Comparison of ENCODE assay signal across 12 cellular contexts in the genomic region with DNA sequence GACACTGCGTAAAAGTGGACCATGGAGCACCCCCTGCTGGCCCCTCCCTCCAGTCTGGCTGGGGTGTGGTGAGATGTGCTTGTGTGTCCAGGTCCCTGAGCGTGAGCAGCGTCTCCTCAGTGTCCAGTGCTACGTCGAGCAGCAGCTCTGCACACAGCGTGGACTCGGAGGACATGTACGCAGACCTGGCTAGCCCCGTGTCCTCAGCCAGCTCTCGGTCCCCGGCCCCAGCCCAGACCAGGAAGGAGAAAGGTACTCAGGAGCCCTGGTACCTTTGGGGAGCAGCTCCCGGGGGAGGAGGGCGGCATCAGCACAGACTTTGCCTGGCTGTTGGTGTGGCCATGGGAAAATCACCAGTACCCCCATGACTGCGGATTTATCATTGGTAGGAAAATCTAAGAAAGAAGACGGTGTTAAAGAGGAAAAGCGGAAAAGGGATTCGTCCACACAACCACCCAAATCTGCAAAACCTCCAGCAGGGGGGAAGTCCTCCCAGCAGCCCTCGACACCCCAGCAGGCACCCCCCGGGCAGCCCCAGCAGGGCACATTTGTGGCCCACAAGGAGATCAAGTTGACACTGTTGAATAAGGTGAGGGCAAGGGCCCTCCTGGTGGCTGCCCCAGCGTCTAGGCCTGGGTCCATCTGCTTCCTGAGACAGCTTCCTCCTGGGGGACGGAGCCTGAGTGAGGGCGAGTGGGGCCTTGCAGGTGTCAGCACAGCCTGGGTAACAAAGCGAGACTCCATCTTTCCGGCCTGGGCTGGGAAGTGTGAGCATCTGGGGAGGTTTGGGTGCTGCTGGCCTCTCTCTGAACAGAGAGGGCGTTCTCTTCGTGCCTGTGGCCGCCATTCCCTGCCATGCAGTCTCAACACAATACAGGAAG. TPM values are rescaled to one million over a fixed set of nuclear protein-coding genes. Genes with fewer than 3 reads are reported as not detected.
DNase-seq lines count a peak whose midpoint lies in the region; ATAC-seq lines count a peak whose summit lies in the region.
"Had no signal": no experiment of that assay in that cellular context is flagged by ENCODE, and none has a peak within 500 bp of the region (broad histone marks: within the 10 kb centered on the region; RNA-seq: fewer than 3 reads in every experiment).

No MANE protein-coding gene starts in this region.

- H3K27ac Mint-ChIP-seq in activated naive CD4-positive, alpha-beta T cell treated with anti-CD3 and anti-CD28 coated beads, Interleukin-2, amount 50 U/mL, for 24 hours, result peak overlapping the region; percentile 30
- H3K27ac Mint-ChIP-seq in immature natural killer cell, result peak overlapping the region in 4 of 6 donors; percentile 22 to 53 (median 32)
- H3K27ac Mint-ChIP-seq: activated CD8-positive, alpha-beta memory T cell treated with anti-CD3 and anti-CD28 coated beads, Interleukin-2, amount 10 ng/mL, durations not matched to agents 7 days and 5 days; activated naive CD4-positive, alpha-beta T cell treated with anti-CD3 and anti-CD28 coated beads for 36 hours; nephron had no signal

- no peaks in the 10 kb centered on the region for H3K4me1 Mint-ChIP-seq in activated naive CD4-positive, alpha-beta T cell treated with anti-CD3 and anti-CD28 coated beads, Interleukin-2, amount 50 U/mL, for 24 hours
- peaks cover 0 to 3% of the 10 kb centered on the region in 2 donors for H3K4me1 Mint-ChIP-seq in immature natural killer cell
- H3K4me1 Mint-ChIP-seq: endodermal cell, nephron had no signal

- ATAC-seq in GM18909 (IDR thresholded peaks at IDR 0.05; ENCODE audit: poor library complexity, unreplicated experiment), result no peak
- ATAC-seq: activated CD8-positive, alpha-beta memory T cell treated with anti-CD3 and anti-CD28 coated beads, Interleukin-2, amount 10 ng/mL, durations not matched to agents 7 days and 5 days had no signal

- H3K27me3 Mint-ChIP-seq in activated naive CD4-positive, alpha-beta T cell treated with anti-CD3 and anti-CD28 coated beads, Interleukin-2, amount 50 U/mL, for 24 hours, result no peaks in the 10 kb centered on the region
- H3K27me3 Mint-ChIP-seq in immature natural killer cell (ENCODE audit: low read depth in 3 of 3), result peaks cover 0 to 8% (median 2%) of the 10 kb centered on the region in 3 donors
- H3K27me3 Mint-ChIP-seq: activated CD8-positive, alpha-beta memory T cell treated with anti-CD3 and anti-CD28 coated beads, Interleukin-2, amount 10 ng/mL, durations not matched to agents 7 days and 5 days had no signal

- H3K9me3 Mint-ChIP-seq in activated naive CD4-positive, alpha-beta T cell treated with anti-CD3 and anti-CD28 coated beads, Interleukin-2, amount 50 U/mL, for 24 hours, result no peaks in the 10 kb centered on the region
- no peaks in the 10 kb centered on the region for H3K9me3 Mint-ChIP-seq in immature natural killer cell
- H3K9me3 Mint-ChIP-seq: activated naive CD4-positive, alpha-beta T cell treated with anti-CD3 and anti-CD28 coated beads for 36 hours; endodermal cell; nephron had no signal

- H3K36me3 Mint-ChIP-seq in activated naive CD4-positive, alpha-beta T cell treated with anti-CD3 and anti-CD28 coated beads, Interleukin-2, amount 50 U/mL, for 24 hours, result peaks cover 4% of the 10 kb centered on the region
- H3K36me3 Mint-ChIP-seq in immature natural killer cell, result peaks cover 3 to 30% (median 13%) of the 10 kb centered on the region in 3 donors

- no peak overlapping the region for H3K4me3 Mint-ChIP-seq in activated naive CD4-positive, alpha-beta T cell treated with anti-CD3 and anti-CD28 coated beads, Interleukin-2, amount 50 U/mL, for 24 hours
- no peak overlapping the region for H3K4me3 Mint-ChIP-seq in immature natural killer cell
- H3K4me3 Mint-ChIP-seq: activated CD8-positive, alpha-beta memory T cell treated with anti-CD3 and anti-CD28 coated beads, Interleukin-2, amount 10 ng/mL, durations not matched to agents 7 days and 5 days; activated naive CD4-positive, alpha-beta T cell treated with anti-CD3 and anti-CD28 coated beads for 36 hours; endodermal cell; nephron had no signal

- no peak for DNase-seq in activated naive CD4-positive, alpha-beta T cell treated with anti-CD3 and anti-CD28 coated beads, Interleukin-2, amount 50 U/mL, for 16 hours
- DNase-seq in immature natural killer cell, result no peak
- DNase-seq: activated CD8-positive, alpha-beta memory T cell treated with anti-CD3 and anti-CD28 coated beads, Interleukin-2, amount 10 ng/mL, durations not matched to agents 7 days and 5 days; activated naive CD4-positive, alpha-beta T cell treated with anti-CD3 and anti-CD28 coated beads for 36 hours; GF-D8; NCI-H187; NCI-H510A; stimulated activated CD4-positive, alpha-beta T cell treated with anti-CD3 and anti-CD28 coated beads, Interleukin-1b, Interleukin-23, amount 100 ng/mL, for 48 hours had no signal

RNA-seq across cellular contexts. Expression of gene IL17C, which starts 10.6 kb away (rescaled TPM):
- under 1 TPM in 2 of 3 donors, not detected in 1; 0.64 to 0.80 TPM for polyA plus RNA-seq in immature natural killer cell

RNA-seq across cellular contexts. Expression of gene CYBA, which starts 23.1 kb away (rescaled TPM):
- 1,000 to 10,000 TPM; 2,079 to 2,787 (median 2,690) TPM for polyA plus RNA-seq in immature natural killer cell

RNA-seq across cellular contexts. Expression of gene MVD, which starts 35.1 kb away (rescaled TPM):
- 10 to 100 TPM; 79.4 to 96.6 (median 87.6) TPM for polyA plus RNA-seq in immature natural killer cell

RNA-seq across cellular contexts. Expression of gene ZC3H18, which starts 57.6 kb away (rescaled TPM):
- 10 to 100 TPM in 1 of 3 donors, 1 to 10 TPM in 2; 1.0 to 29.0 (median 8.7) TPM for polyA plus RNA-seq in immature natural killer cell

RNA-seq across cellular contexts. Expression of gene SNAI3, which starts 58.5 kb away (rescaled TPM):
- polyA plus RNA-seq in immature natural killer cell, result 10 to 100 TPM in 2 of 3 donors, 1 to 10 TPM in 1; 9.0 to 12.4 (median 11.7) TPM
